Comparison of ENCODE assay signal across 1 cellular context in the genomic region with DNA sequence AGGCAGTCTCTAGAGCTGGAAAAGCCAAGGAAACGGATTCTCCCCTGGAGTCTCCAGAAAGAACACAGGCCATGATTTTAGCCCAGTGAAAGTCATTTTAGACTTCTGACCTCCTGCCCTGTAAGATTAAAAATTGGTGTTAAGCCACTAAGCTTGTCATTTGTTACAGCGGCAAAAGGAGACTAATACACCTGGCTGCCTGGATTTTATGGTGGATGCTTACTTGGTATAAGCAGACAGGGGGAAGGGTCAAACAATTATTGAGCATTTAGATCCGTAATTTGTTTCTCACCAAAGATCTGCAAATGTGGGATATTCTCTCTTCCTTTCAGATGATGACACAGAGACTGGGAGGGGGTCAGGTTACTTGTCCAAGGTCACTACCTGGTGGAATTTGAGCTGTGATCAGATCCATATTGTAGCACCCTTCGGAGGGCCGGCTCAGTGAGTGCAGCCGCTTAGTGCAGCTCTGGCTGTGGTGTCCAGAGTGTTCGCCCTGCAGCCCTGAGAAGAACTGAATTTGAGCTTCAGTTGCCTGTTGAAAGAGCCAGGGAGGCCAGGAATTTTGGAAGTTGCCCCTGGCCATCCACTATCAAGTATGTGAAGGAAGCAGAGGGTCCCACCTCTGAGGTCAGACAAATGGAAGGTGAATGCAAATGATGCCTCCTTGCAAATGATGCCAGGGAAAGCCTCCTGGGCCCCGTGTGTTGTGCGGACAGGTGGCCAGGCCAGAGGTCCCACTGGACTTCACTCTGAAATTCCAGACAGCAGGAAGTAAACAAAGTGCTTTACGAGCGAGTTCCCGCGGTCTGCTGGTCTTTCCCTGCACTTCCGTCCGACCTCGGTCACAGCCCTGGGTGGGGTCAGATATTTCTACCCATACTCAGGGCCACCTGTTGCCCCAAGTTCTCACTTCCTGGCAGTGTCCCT.
A peak's percentile ranks its signal among the peaks of the same experiment; 100 is the strongest.
TF ChIP-seq lines count a peak whose summit lies in the region.

No MANE protein-coding gene starts in this region.

TF ChIP-seq in HepG2, 621 proteins besides CTCF, POLR2A, EP300 and RAD21 (continued from another document and continues in another):
- no peak for TF ChIP-seq ZNF160 (CRISPR knock-in tag; IDR thresholded peaks at IDR 0.05)
- no peak for TF ChIP-seq SRSF1 (optimal IDR thresholded peaks at IDR 0.05; ENCODE audit: low read depth, low read length)
- TF ChIP-seq DMAP1 (CRISPR knock-in tag; IDR thresholded peaks at IDR 0.05), result 0 out of 2 replicates have a peak, but pooled peaks have one; percentile 31
- TF ChIP-seq, protein P1, sequence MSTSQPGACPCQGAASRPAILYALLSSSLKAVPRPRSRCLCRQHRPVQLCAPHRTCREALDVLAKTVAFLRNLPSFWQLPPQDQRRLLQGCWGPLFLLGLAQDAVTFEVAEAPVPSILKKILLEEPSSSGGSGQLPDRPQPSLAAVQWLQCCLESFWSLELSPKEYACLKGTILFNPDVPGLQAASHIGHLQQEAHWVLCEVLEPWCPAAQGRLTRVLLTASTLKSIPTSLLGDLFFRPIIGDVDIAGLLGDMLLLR (CRISPR knock-in tag; IDR thresholded peaks at IDR 0.05), result no peak
- TF ChIP-seq, protein P2, sequence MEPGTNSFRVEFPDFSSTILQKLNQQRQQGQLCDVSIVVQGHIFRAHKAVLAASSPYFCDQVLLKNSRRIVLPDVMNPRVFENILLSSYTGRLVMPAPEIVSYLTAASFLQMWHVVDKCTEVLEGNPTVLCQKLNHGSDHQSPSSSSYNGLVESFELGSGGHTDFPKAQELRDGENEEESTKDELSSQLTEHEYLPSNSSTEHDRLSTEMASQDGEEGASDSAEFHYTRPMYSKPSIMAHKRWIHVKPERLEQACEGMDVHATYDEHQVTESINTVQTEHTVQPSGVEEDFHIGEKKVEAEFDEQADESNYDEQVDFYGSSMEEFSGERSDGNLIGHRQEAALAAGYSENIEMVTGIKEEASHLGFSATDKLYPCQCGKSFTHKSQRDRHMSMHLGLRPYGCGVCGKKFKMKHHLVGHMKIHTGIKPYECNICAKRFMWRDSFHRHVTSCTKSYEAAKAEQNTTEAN (CRISPR knock-in tag; conservative IDR thresholded peaks at IDR 0.05), result peak; percentile 52; the same call in 1 of the 2 replicates
- no peak; the same call in 1 of the 2 replicates for TF ChIP-seq HMG20A (CRISPR knock-in tag; IDR thresholded peaks at IDR 0.05; ENCODE audit: borderline replicate concordance)
- no peak for TF ChIP-seq ZNF530 (CRISPR knock-in tag; IDR thresholded peaks at IDR 0.05; ENCODE audit: low read depth)
- TF ChIP-seq MAF1 (CRISPR knock-in tag; IDR thresholded peaks at IDR 0.05; ENCODE audit: borderline replicate concordance), result no peak
- peak; percentile 71; the same call in 1 of the 2 replicates for TF ChIP-seq DPF2 (CRISPR knock-in tag; IDR thresholded peaks at IDR 0.05; ENCODE audit: borderline replicate concordance, low read depth)
- no peak for TF ChIP-seq KDM5A (IDR thresholded peaks at IDR 0.05; ENCODE audit: borderline replicate concordance, low read length)
- TF ChIP-seq JUND (CRISPR knock-in tag; IDR thresholded peaks at IDR 0.05), result peak; percentile 32; the same call in 1 of the 2 replicates
- TF ChIP-seq ZKSCAN8 (CRISPR knock-in tag; IDR thresholded peaks at IDR 0.05; ENCODE audit: borderline replicate concordance), result peak; percentile 73; the same call in 1 of the 2 replicates
- peak; percentile 71 for TF ChIP-seq MEF2D (CRISPR knock-in tag; IDR thresholded peaks at IDR 0.05)
- TF ChIP-seq SKI (IDR thresholded peaks at IDR 0.05; ENCODE audit: partially characterized antibody), result peak; percentile 78
- TF ChIP-seq, protein P3, sequence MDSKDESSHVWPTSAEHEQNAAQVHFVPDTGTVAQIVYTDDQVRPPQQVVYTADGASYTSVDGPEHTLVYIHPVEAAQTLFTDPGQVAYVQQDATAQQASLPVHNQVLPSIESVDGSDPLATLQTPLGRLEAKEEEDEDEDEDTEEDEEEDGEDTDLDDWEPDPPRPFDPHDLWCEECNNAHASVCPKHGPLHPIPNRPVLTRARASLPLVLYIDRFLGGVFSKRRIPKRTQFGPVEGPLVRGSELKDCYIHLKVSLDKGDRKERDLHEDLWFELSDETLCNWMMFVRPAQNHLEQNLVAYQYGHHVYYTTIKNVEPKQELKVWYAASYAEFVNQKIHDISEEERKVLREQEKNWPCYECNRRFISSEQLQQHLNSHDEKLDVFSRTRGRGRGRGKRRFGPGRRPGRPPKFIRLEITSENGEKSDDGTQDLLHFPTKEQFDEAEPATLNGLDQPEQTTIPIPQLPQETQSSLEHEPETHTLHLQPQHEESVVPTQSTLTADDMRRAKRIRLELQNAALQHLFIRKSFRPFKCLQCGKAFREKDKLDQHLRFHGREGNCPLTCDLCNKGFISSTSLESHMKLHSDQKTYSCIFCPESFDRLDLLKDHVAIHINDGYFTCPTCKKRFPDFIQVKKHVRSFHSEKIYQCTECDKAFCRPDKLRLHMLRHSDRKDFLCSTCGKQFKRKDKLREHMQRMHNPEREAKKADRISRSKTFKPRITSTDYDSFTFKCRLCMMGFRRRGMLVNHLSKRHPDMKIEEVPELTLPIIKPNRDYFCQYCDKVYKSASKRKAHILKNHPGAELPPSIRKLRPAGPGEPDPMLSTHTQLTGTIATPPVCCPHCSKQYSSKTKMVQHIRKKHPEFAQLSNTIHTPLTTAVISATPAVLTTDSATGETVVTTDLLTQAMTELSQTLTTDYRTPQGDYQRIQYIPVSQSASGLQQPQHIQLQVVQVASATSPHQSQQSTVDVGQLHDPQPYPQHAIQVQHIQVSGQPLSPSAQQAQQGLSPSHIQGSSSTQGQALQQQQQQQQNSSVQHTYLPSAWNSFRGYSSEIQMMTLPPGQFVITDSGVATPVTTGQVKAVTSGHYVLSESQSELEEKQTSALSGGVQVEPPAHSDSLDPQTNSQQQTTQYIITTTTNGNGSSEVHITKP (CRISPR knock-in tag; IDR thresholded peaks at IDR 0.05; ENCODE audit: low read depth), result no peak
- TF ChIP-seq ZC3H4 (CRISPR knock-in tag; IDR thresholded peaks at IDR 0.05; ENCODE audit: borderline replicate concordance), result no peak
- no peak for TF ChIP-seq SETDB1 (CRISPR knock-in tag; IDR thresholded peaks at IDR 0.05; ENCODE audit: borderline replicate concordance)
- no peak for TF ChIP-seq PHB2 (IDR thresholded peaks at IDR 0.05; ENCODE audit: partially characterized antibody)
- no peak for TF ChIP-seq NFE2 (CRISPR knock-in tag; IDR thresholded peaks at IDR 0.05)
- 0 out of 2 replicates have a peak, but pooled peaks have one; percentile 55 for TF ChIP-seq ZNF816 (CRISPR knock-in tag; IDR thresholded peaks at IDR 0.05; ENCODE audit: borderline replicate concordance)
- no peak for TF ChIP-seq NFIB (CRISPR knock-in tag; IDR thresholded peaks at IDR 0.05; ENCODE audit: borderline replicate concordance)
- no peak; the same call in 1 of the 2 replicates for TF ChIP-seq ZNF652 (CRISPR knock-in tag; IDR thresholded peaks at IDR 0.05; ENCODE audit: borderline replicate concordance, low read depth)
- TF ChIP-seq, protein P4, sequence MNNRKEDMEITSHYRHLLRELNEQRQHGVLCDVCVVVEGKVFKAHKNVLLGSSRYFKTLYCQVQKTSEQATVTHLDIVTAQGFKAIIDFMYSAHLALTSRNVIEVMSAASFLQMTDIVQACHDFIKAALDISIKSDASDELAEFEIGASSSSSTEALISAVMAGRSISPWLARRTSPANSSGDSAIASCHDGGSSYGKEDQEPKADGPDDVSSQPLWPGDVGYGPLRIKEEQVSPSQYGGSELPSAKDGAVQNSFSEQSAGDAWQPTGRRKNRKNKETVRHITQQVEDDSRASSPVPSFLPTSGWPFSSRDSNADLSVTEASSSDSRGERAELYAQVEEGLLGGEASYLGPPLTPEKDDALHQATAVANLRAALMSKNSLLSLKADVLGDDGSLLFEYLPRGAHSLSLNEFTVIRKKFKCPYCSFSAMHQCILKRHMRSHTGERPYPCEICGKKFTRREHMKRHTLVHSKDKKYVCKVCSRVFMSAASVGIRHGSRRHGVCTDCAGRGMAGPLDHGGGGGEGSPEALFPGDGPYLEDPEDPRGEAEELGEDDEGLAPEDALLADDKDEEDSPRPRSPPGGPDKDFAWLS (CRISPR knock-in tag; IDR thresholded peaks at IDR 0.05; ENCODE audit: borderline replicate concordance), result 0 out of 2 replicates have a peak, but pooled peaks have one; percentile 67
- TF ChIP-seq, protein P5, sequence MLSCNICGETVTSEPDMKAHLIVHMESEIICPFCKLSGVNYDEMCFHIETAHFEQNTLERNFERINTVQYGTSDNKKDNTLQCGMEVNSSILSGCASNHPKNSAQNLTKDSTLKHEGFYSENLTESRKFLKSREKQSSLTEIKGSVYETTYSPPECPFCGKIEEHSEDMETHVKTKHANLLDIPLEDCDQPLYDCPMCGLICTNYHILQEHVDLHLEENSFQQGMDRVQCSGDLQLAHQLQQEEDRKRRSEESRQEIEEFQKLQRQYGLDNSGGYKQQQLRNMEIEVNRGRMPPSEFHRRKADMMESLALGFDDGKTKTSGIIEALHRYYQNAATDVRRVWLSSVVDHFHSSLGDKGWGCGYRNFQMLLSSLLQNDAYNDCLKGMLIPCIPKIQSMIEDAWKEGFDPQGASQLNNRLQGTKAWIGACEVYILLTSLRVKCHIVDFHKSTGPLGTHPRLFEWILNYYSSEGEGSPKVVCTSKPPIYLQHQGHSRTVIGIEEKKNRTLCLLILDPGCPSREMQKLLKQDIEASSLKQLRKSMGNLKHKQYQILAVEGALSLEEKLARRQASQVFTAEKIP (CRISPR knock-in tag; IDR thresholded peaks at IDR 0.05; ENCODE audit: borderline replicate concordance), result no peak
- no peak for TF ChIP-seq FOXP1 (IDR thresholded peaks at IDR 0.05)
- peak; percentile 74 for TF ChIP-seq FOXP1 (CRISPR knock-in tag; IDR thresholded peaks at IDR 0.05)
- TF ChIP-seq CCAR2 (optimal IDR thresholded peaks at IDR 0.05; ENCODE audit: low read depth, low read length), result no peak
- TF ChIP-seq SUZ12 (IDR thresholded peaks at IDR 0.05; ENCODE audit: low read depth, low read length), result no peak
- TF ChIP-seq, protein P6, sequence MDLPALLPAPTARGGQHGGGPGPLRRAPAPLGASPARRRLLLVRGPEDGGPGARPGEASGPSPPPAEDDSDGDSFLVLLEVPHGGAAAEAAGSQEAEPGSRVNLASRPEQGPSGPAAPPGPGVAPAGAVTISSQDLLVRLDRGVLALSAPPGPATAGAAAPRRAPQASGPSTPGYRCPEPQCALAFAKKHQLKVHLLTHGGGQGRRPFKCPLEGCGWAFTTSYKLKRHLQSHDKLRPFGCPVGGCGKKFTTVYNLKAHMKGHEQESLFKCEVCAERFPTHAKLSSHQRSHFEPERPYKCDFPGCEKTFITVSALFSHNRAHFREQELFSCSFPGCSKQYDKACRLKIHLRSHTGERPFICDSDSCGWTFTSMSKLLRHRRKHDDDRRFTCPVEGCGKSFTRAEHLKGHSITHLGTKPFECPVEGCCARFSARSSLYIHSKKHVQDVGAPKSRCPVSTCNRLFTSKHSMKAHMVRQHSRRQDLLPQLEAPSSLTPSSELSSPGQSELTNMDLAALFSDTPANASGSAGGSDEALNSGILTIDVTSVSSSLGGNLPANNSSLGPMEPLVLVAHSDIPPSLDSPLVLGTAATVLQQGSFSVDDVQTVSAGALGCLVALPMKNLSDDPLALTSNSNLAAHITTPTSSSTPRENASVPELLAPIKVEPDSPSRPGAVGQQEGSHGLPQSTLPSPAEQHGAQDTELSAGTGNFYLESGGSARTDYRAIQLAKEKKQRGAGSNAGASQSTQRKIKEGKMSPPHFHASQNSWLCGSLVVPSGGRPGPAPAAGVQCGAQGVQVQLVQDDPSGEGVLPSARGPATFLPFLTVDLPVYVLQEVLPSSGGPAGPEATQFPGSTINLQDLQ (CRISPR knock-in tag; IDR thresholded peaks at IDR 0.05), result no peak
- TF ChIP-seq ZEB1 (IDR thresholded peaks at IDR 0.05; ENCODE audit: insufficient replicate concordance, low read depth), result peak; percentile 78
- no peak for TF ChIP-seq ZNF839 (CRISPR knock-in tag; IDR thresholded peaks at IDR 0.05; ENCODE audit: borderline replicate concordance)
- TF ChIP-seq TMF1 (CRISPR knock-in tag; IDR thresholded peaks at IDR 0.05; ENCODE audit: low read depth), result no peak
- TF ChIP-seq, protein P7, sequence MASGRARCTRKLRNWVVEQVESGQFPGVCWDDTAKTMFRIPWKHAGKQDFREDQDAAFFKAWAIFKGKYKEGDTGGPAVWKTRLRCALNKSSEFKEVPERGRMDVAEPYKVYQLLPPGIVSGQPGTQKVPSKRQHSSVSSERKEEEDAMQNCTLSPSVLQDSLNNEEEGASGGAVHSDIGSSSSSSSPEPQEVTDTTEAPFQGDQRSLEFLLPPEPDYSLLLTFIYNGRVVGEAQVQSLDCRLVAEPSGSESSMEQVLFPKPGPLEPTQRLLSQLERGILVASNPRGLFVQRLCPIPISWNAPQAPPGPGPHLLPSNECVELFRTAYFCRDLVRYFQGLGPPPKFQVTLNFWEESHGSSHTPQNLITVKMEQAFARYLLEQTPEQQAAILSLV (CRISPR knock-in tag; IDR thresholded peaks at IDR 0.05; ENCODE audit: borderline replicate concordance), result peak; percentile 29; the same call in 1 of the 2 replicates
- TF ChIP-seq, protein P8, sequence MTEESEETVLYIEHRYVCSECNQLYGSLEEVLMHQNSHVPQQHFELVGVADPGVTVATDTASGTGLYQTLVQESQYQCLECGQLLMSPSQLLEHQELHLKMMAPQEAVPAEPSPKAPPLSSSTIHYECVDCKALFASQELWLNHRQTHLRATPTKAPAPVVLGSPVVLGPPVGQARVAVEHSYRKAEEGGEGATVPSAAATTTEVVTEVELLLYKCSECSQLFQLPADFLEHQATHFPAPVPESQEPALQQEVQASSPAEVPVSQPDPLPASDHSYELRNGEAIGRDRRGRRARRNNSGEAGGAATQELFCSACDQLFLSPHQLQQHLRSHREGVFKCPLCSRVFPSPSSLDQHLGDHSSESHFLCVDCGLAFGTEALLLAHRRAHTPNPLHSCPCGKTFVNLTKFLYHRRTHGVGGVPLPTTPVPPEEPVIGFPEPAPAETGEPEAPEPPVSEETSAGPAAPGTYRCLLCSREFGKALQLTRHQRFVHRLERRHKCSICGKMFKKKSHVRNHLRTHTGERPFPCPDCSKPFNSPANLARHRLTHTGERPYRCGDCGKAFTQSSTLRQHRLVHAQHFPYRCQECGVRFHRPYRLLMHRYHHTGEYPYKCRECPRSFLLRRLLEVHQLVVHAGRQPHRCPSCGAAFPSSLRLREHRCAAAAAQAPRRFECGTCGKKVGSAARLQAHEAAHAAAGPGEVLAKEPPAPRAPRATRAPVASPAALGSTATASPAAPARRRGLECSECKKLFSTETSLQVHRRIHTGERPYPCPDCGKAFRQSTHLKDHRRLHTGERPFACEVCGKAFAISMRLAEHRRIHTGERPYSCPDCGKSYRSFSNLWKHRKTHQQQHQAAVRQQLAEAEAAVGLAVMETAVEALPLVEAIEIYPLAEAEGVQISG (CRISPR knock-in tag; IDR thresholded peaks at IDR 0.05), result peak; percentile 80
- no peak for TF ChIP-seq TP53 (CRISPR knock-in tag; conservative IDR thresholded peaks at IDR 0.05)
- no peak for TF ChIP-seq ZNF564 (CRISPR knock-in tag; IDR thresholded peaks at IDR 0.05)
- no peak for TF ChIP-seq HES4 (CRISPR knock-in tag; IDR thresholded peaks at IDR 0.05; ENCODE audit: borderline replicate concordance)
- TF ChIP-seq ZSCAN20 (CRISPR knock-in tag; IDR thresholded peaks at IDR 0.05; ENCODE audit: borderline replicate concordance), result no peak
- peak; percentile 79; the same call in 1 of the 2 replicates for TF ChIP-seq ZSCAN21 (CRISPR knock-in tag; IDR thresholded peaks at IDR 0.05; ENCODE audit: borderline replicate concordance)
- TF ChIP-seq ZNF558 (CRISPR knock-in tag; IDR thresholded peaks at IDR 0.05; ENCODE audit: borderline replicate concordance), result no peak
- TF ChIP-seq, protein P9, sequence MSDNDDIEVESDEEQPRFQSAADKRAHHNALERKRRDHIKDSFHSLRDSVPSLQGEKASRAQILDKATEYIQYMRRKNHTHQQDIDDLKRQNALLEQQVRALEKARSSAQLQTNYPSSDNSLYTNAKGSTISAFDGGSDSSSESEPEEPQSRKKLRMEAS (IDR thresholded peaks at IDR 0.05), result peak; percentile 71
